In the genomic region with DNA sequence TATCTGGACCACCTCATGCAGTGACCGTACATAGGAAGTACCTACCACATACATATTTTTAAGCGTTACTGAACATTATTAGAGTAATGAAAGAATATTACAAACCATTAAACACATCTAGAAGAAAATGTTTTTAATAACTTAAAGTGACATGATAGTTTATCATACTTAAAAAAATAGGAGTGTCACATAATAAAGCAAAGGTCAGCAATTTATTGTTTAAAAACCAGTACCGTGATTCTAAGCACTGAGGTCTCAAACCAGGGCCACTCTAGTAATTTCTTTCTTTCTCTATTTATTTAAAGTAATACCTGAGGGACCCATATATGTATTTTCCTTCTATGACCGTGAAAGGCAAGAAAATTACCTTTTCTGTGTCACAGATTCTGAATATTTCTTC, we compare ENCODE assay signal across 25 cellular contexts.
A peak's percentile ranks its signal among the peaks of the same experiment; 100 is the strongest.
DNase-seq lines count a peak whose midpoint lies in the region; ATAC-seq, FAIRE-seq and TF ChIP-seq lines count a peak whose summit lies in the region.
"Had no signal": no experiment of that assay in that cellular context is flagged by ENCODE, and none has a peak within 500 bp of the region (broad histone marks: within the 10 kb centered on the region; RNA-seq: fewer than 3 reads in every experiment).

No MANE protein-coding gene starts in this region.

- H3K27ac ChIP-seq in A549 (no peak overlapping the region), IMR-90 (ENCODE audit: insufficient read depth, low read length) (no peak overlapping the region), colonic mucosa (peak overlapping the region; percentile 73), heart right ventricle (no peak overlapping the region)
- H3K27ac ChIP-seq: BLaER1 had no signal

- TF ChIP-seq POLR2A in A549 (IDR thresholded peaks at IDR 0.05; ENCODE audit: low read length) = no peak
- TF ChIP-seq POLR2A in IMR-90 (IDR thresholded peaks at IDR 0.05; ENCODE audit: low read depth, low read length) = no peak

- peaks cover 4% of the 10 kb centered on the region; the same call in 1 of the 2 replicates for H3K9me1 ChIP-seq in IMR-90 (ENCODE audit: insufficient read depth, low read length)

- H3K27ac Mint-ChIP-seq in nephron progenitor cell = peak overlapping the region; percentile 76
- H3K27ac Mint-ChIP-seq: CD14-positive monocyte had no signal

- BruUV-seq in IMR-90 (replicated peaks; lab: Mats Ljungman, UMichigan) = no TSS peak

- H3K36me3 ChIP-seq in IMR-90 (ENCODE audit: control insufficient read depth, insufficient read depth, low read length) (no peaks in the 10 kb centered on the region), colonic mucosa (no peaks in the 10 kb centered on the region), heart right ventricle (peaks cover 0 to 3% (median 0%) of the 10 kb centered on the region in 9 donors)
- H3K36me3 ChIP-seq: BE2C, BLaER1 had no signal

- H3K9ac ChIP-seq in IMR-90 (ENCODE audit: low read depth, low read length) = no peak overlapping the region
- no peak overlapping the region for H3K9ac ChIP-seq in colonic mucosa (ENCODE audit: low read depth in 2 of 2, low read length in 2 of 2)
- H3K9ac ChIP-seq: BLaER1 had no signal

- TF ChIP-seq CTCF in A549 (IDR thresholded peaks at IDR 0.05) (no peak), IMR-90 (conservative IDR thresholded peaks at IDR 0.05; ENCODE audit: low read depth, low read length) (no peak), colonic mucosa (IDR thresholded peaks at IDR 0.05) (no peak), nephron progenitor cell (IDR thresholded peaks at IDR 0.05) (no peak), heart right ventricle (IDR thresholded peaks at IDR 0.05) (no peak)

- H3K56ac ChIP-seq in IMR-90 (ENCODE audit: extremely low read depth, insufficient read depth, low read length) = no peak overlapping the region

- H2AK5ac ChIP-seq in IMR-90 (ENCODE audit: low read depth, low read length) = no peak overlapping the region

- in situ Hi-C loops in IMR-90 (cut with MboI; ENCODE audit: low sequenced_read_pairs) = no loop called here

- H3K27me3 ChIP-seq in IMR-90 (ENCODE audit: control insufficient read depth, insufficient read depth, low read length) = no peaks in the 10 kb centered on the region
- no peaks in the 10 kb centered on the region for H3K27me3 ChIP-seq in colonic mucosa
- H3K27me3 ChIP-seq in heart right ventricle = no peaks in the 10 kb centered on the region
- H3K27me3 ChIP-seq: BE2C, BLaER1 had no signal

- dilution Hi-C loops in IMR-90 (cut with HindIII; ENCODE audit: low sequenced_read_pairs, unreplicated experiment) = no loop called here

- peaks cover 2% of the 10 kb centered on the region for H3K27me3 Mint-ChIP-seq in nephron progenitor cell (ENCODE audit: low read depth, poor library complexity)
- H3K27me3 Mint-ChIP-seq: CD4-positive, alpha-beta memory T cell; CD4-positive, CD25-positive, alpha-beta regulatory T cell; CD8-positive, alpha-beta memory T cell had no signal

- peaks cover 65% of the 10 kb centered on the region for H3K4me1 Mint-ChIP-seq in nephron progenitor cell

- TF ChIP-seq RAD21 in A549 (conservative IDR thresholded peaks at IDR 0.05 in 1 of 2, IDR thresholded peaks at IDR 0.05 in 1 of 2) = no peak
- TF ChIP-seq RAD21 in IMR-90 (IDR thresholded peaks at IDR 0.05; ENCODE audit: low read length) = no peak

- H3K9me3 ChIP-seq in A549 (no peaks in the 10 kb centered on the region), IMR-90 (ENCODE audit: control insufficient read depth, insufficient read depth, low read length) (no peaks in the 10 kb centered on the region), colonic mucosa (no peaks in the 10 kb centered on the region), heart right ventricle (no peaks in the 10 kb centered on the region)
- H3K9me3 ChIP-seq: BE2C, BLaER1 had no signal

- DNase-seq in A549 (ENCODE audit: low read depth in 1 of 2, low spot score in 1 of 2) (no peak), IMR-90 (no peak), colonic mucosa (no peak), nephron progenitor cell (no peak), AG20443 (ENCODE audit: low spot score) (no peak), heart right ventricle (no peak)
- DNase-seq in stimulated activated naive CD4-positive, alpha-beta T cell (lab: John Stamatoyannopoulos, UW) = no peak
- DNase-seq: 8988T; BE2C; C1 segment of cervical spinal cord; CD4-positive, alpha-beta memory T cell; CD4-positive, CD25-positive, alpha-beta regulatory T cell; CD8-positive, alpha-beta memory T cell; COR-L47; DMS 273 treated with DMSO at 0.1 percent for 48 hours; DMS153; DMS79; DND-41; EL; GDM1 had no signal

- no peak overlapping the region for H3K23ac ChIP-seq in IMR-90 (ENCODE audit: low read depth, low read length)

- H3K18ac ChIP-seq in IMR-90 (ENCODE audit: low read depth, low read length) = no peak overlapping the region

- H3K36me3 Mint-ChIP-seq in nephron progenitor cell (ENCODE audit: low read depth) = peaks cover 30% of the 10 kb centered on the region
- H3K36me3 Mint-ChIP-seq: CD14-positive monocyte had no signal

- no peak overlapping the region for H2BK120ac ChIP-seq in IMR-90 (ENCODE audit: low read depth, low read length)

- CTCF ChIA-PET in A549 (lab: Yijun Ruan, JAX) (interaction anchor here (0.6 to 1.3 kb wide), 2 partner anchors 217 to 470 kb away, joined by 3 to 4 read pairs; no protein-coding TSS in a partner anchor), IMR-90 (lab: Yijun Ruan, JAX) (interaction anchor here (0.8 to 1.0 kb wide), 2 partner anchors 17 to 535 kb away, joined by 3 to 7 read pairs; no protein-coding TSS in a partner anchor)

- no peak overlapping the region for H3K4me3 Mint-ChIP-seq in nephron progenitor cell
- H3K4me3 Mint-ChIP-seq: CD14-positive monocyte; CD4-positive, alpha-beta memory T cell; CD4-positive, CD25-positive, alpha-beta regulatory T cell; CD8-positive, alpha-beta memory T cell had no signal

- H2BK20ac ChIP-seq in IMR-90 (ENCODE audit: low read depth, low read length) = no peak overlapping the region

- FAIRE-seq in A549 (lab: Jason Lieb, UNC) = no peak
- FAIRE-seq: A204.1, GM12878, GM18507 had no signal

- H3K4me3 ChIP-seq in A549 (no peak overlapping the region), IMR-90 (ENCODE audit: insufficient read depth, low read depth, low read length) (no peak overlapping the region), colonic mucosa (no peak overlapping the region), heart right ventricle (no peak overlapping the region)
- H3K4me3 ChIP-seq: BLaER1, GM12878 had no signal

- no peak for TF ChIP-seq EP300 in A549 (IDR thresholded peaks at IDR 0.05)

- ATAC-seq in A549 (no peak), IMR-90 (ENCODE audit: low read depth) (no peak), heart right ventricle (no peak)
- ATAC-seq: GM12878 had no signal

- no peak overlapping the region for H3K4ac ChIP-seq in IMR-90 (ENCODE audit: low read depth, low read length)

- no peaks in the 10 kb centered on the region for H3K9me3 Mint-ChIP-seq in nephron progenitor cell
- H3K9me3 Mint-ChIP-seq: CD14-positive monocyte; CD4-positive, CD25-positive, alpha-beta regulatory T cell; CD8-positive, alpha-beta memory T cell had no signal

- no peak overlapping the region for H2BK5ac ChIP-seq in IMR-90 (ENCODE audit: low read depth, low read length, poor library complexity, severe bottlenecking)

- POLR2A ChIA-PET in A549 (lab: Yijun Ruan, JAX) (no interaction called here), IMR-90 (lab: Charles Lee; ENCODE audit: unreplicated experiment) (no interaction called here)

- peaks cover 0 to 3% of the 10 kb centered on the region in 2 experiments; a peak in 1 of 4 replicates for H3K79me1 ChIP-seq in IMR-90 (ENCODE audit: low read depth in 1 of 2, low read length in 2 of 2)

- intact Hi-C loops in IMR-90 (cut with micrococcal nuclease) (no loop called here), colonic mucosa (cut with DNase I) (no loop called here), heart right ventricle (cut with DNase I) (loop anchor here in 1 of 10 donors (10.0 kb wide), 1 partner anchor 58 kb away; no protein-coding TSS in a partner anchor)

- H3K14ac ChIP-seq in IMR-90 (replicated peaks; ENCODE audit: low read depth, low read length) = no peak overlapping the region

- WGBS in A549 (ENCODE audit: missing lambda C conversion rate) = 88% methylated on average over 4 of the region's 4 CpGs
- WGBS in IMR-90 (ENCODE audit: extremely low coverage in 2 of 2, insufficient read length in 1 of 2), 2 experiments = no CpG with 5 or more reads among the region's 4 CpGs
- 93 to 94% methylated on average over 4 of the region's 4 CpGs for WGBS in heart right ventricle, 2 donors

- H2BK15ac ChIP-seq in IMR-90 (ENCODE audit: low read depth, low read length) = no peak overlapping the region

- no peaks in the 10 kb centered on the region for H4K20me1 ChIP-seq in IMR-90 (ENCODE audit: insufficient read depth, low read length)
- H4K20me1 ChIP-seq: BLaER1 had no signal

- no peak overlapping the region for H4K8ac ChIP-seq in IMR-90 (ENCODE audit: low read depth in 2 of 2, low read length in 2 of 2)

- H2AK9ac ChIP-seq in IMR-90 (replicated peaks; ENCODE audit: low read depth, low read length, poor library complexity) = no peak overlapping the region

- H4K91ac ChIP-seq in IMR-90 (ENCODE audit: insufficient read depth, low read depth, low read length) = no peak overlapping the region

- H2AFZ ChIP-seq in IMR-90 (replicated peaks; ENCODE audit: low read length, poor library complexity) = no peak overlapping the region

- peaks cover 30% of the 10 kb centered on the region for H3K4me1 ChIP-seq in A549
- H3K4me1 ChIP-seq in IMR-90 (ENCODE audit: control insufficient read depth, insufficient read depth, low read length) = no peaks in the 10 kb centered on the region
- H3K4me1 ChIP-seq in colonic mucosa = no peaks in the 10 kb centered on the region
- H3K4me1 ChIP-seq in heart right ventricle = peaks cover 0 to 4% (median 0%) of the 10 kb centered on the region in 9 donors
- H3K4me1 ChIP-seq: BE2C, BLaER1 had no signal

- H3K4me2 ChIP-seq in A549 (no peak overlapping the region), IMR-90 (ENCODE audit: low read depth, low read length) (no peak overlapping the region)
- H3K4me2 ChIP-seq: BLaER1 had no signal

- no peak overlapping the region for H4K5ac ChIP-seq in IMR-90 (ENCODE audit: low read depth, low read length)

TF ChIP-seq in A549, 52 proteins besides CTCF, POLR2A, EP300 and RAD21:
- TF ChIP-seq, protein P1, sequence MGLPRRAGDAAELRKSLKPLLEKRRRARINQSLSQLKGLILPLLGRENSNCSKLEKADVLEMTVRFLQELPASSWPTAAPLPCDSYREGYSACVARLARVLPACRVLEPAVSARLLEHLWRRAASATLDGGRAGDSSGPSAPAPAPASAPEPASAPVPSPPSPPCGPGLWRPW (IDR thresholded peaks at IDR 0.05) = no peak
- no peak for TF ChIP-seq GATA3 (IDR thresholded peaks at IDR 0.05; ENCODE audit: borderline replicate concordance)
- TF ChIP-seq MAFK (IDR thresholded peaks at IDR 0.05; ENCODE audit: partially characterized antibody) = peak; percentile 92

TF ChIP-seq in IMR-90, 13 proteins besides CTCF, POLR2A, EP300 and RAD21 (continues in another document):
- TF ChIP-seq, protein P2, sequence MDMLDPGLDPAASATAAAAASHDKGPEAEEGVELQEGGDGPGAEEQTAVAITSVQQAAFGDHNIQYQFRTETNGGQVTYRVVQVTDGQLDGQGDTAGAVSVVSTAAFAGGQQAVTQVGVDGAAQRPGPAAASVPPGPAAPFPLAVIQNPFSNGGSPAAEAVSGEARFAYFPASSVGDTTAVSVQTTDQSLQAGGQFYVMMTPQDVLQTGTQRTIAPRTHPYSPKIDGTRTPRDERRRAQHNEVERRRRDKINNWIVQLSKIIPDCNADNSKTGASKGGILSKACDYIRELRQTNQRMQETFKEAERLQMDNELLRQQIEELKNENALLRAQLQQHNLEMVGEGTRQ (IDR thresholded peaks at IDR 0.05; ENCODE audit: low read depth, low read length) = no peak
